In the genomic region with DNA sequence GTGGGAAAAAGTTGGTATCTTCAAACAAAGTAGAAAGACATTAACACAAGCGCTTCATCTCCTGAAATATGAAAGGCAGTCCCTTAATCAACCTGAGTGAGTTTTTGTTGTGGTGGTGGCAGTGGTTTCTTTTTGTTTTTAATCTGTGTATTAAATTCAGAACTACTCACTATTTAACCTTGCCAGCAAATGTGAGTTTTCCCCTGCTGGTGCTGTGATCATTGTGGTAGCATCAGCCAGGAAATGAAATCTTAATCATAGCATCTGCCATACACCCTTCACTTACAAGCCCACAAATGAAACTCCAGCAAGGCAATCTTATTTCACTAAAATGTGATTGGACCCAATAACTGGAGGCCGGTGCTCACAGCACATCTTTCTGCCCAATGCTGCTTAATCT, we compare ENCODE assay signal across 20 cellular contexts.
DNase-seq lines count a peak whose midpoint lies in the region; TF ChIP-seq lines count a peak whose summit lies in the region.
"Had no signal": no experiment of that assay in that cellular context is flagged by ENCODE, and none has a peak within 500 bp of the region (broad histone marks: within the 10 kb centered on the region; RNA-seq: fewer than 3 reads in every experiment).

No MANE protein-coding gene starts in this region.

- no peak for TF ChIP-seq POLR2A in lower leg skin (IDR thresholded peaks at IDR 0.05)

- no peak overlapping the region for H3K4me3 ChIP-seq in Jurkat, Clone E6-1 (ENCODE audit: low read length)
- H3K4me3 ChIP-seq in epithelial cell of esophagus (ENCODE audit: low read length) (no peak overlapping the region), lower leg skin (ENCODE audit: low read depth, poor library complexity, severe bottlenecking) (no peak overlapping the region)
- H3K4me3 ChIP-seq: A549, BLaER1 had no signal

- WGBS in lower leg skin, 2 donors, result 79 to 86% methylated on average over 2 of the region's 2 CpGs

- intact Hi-C loops in lower leg skin (cut with DNase I; ENCODE audit: low total_unique reads), result no loop called here

- TF ChIP-seq CTCF in epithelial cell of esophagus (IDR thresholded peaks at IDR 0.05; ENCODE audit: insufficient read depth, low read depth, low read length, missing control alignments) (no peak), lower leg skin (IDR thresholded peaks at IDR 0.05) (no peak)

- DNase-seq in DMS 273 (lab: John Stamatoyannopoulos, UW; ENCODE audit: unreplicated experiment), result peak; percentile 35
- DNase-seq in DMS 273 treated with DMSO at 0.1 percent for 48 hours (lab: John Stamatoyannopoulos, UW), result no peak
- DNase-seq in Ammon's horn (ENCODE audit: low spot score), result peak; percentile 25
- DNase-seq in Jurkat, Clone E6-1 (ENCODE audit: low read depth, low spot score), result peak; percentile 71
- DNase-seq in epithelial cell of esophagus (ENCODE audit: low read depth), result peak; percentile 2
- DNase-seq in lower leg skin (ENCODE audit: low spot score in 2 of 2), result no peak
- DNase-seq in NCI-H146 (lab: John Stamatoyannopoulos, UW), result no peak
- DNase-seq in NCI-H1105 treated with DMSO at 0.1 percent for 48 hours (lab: John Stamatoyannopoulos, UW), result no peak
- DNase-seq: AML-193; BE2C; C1 segment of cervical spinal cord; CD4-positive, alpha-beta memory T cell; CD4-positive, CD25-positive, alpha-beta regulatory T cell; CD8-positive, alpha-beta memory T cell; COR-L47; DMS153; DMS79; GF-D8 had no signal

Comparison
In these comparisons a context has a peak if more than half of its experiments do, and no peak if none do; other contexts are left out.
1. DNase-seq: peak in DMS 273 (single experiment), Ammon's horn (single experiment), Jurkat, Clone E6-1 (single experiment) and epithelial cell of esophagus (single experiment); none in DMS 273 treated with DMSO at 0.1 percent for 48 hours (single experiment), lower leg skin (0 of 2), NCI-H146 (single experiment) and NCI-H1105 treated with DMSO at 0.1 percent for 48 hours (single experiment).